In genomic region chr2:36596397-36596796, GRCh38 we compare ENCODE assay signal across 12 cellular contexts. TPM values are rescaled to one million over a fixed set of nuclear protein-coding genes. Genes with fewer than 3 reads are reported as not detected.
DNase-seq lines count a peak whose midpoint lies in the region; ATAC-seq, FAIRE-seq and TF ChIP-seq lines count a peak whose summit lies in the region.
"Had no signal": no experiment of that assay in that cellular context is flagged by ENCODE, and none has a peak within 500 bp of the region (broad histone marks: within the 10 kb centered on the region; RNA-seq: fewer than 3 reads in every experiment).

No MANE protein-coding gene starts in this region.

- ATAC-seq in HepG2 (no peak), right lobe of liver (no peak), K562 (no peak), GM19395 (IDR thresholded peaks at IDR 0.05; ENCODE audit: unreplicated experiment) (no peak)

- no peak overlapping the region for H2AFZ ChIP-seq in HepG2 (ENCODE audit: low read length)
- H2AFZ ChIP-seq in K562 (ENCODE audit: low read depth, low read length) = no peak overlapping the region

- H3K36me3 ChIP-seq in HepG2 (replicated peaks in 1 of 2; ENCODE audit: control insufficient read depth in 1 of 2, insufficient read depth in 2 of 2, low read length in 2 of 2) (no peaks in the 10 kb centered on the region; a peak in 1 of 5 replicates), right lobe of liver (no peaks in the 10 kb centered on the region), K562 (ENCODE audit: control insufficient read depth, insufficient read depth, low read length) (peaks cover 5% of the 10 kb centered on the region; the same call in 2 of the 3 replicates), thyroid gland (no peaks in the 10 kb centered on the region)
- H3K36me3 ChIP-seq: neutrophil had no signal

- TF ChIP-seq RAD21 in HepG2 (CRISPR knock-in tag; IDR thresholded peaks at IDR 0.05) (no peak), K562 (CRISPR knock-in tag; conservative IDR thresholded peaks at IDR 0.05 in 1 of 2, IDR thresholded peaks at IDR 0.05 in 1 of 2) (no peak)

- H3K4me1 ChIP-seq in HepG2 (ENCODE audit: insufficient read depth, low read length) = peaks cover 43% of the 10 kb centered on the region
- peaks cover 0 to 18% (median 2%) of the 10 kb centered on the region in 4 donors for H3K4me1 ChIP-seq in right lobe of liver
- peaks cover 4 to 10% of the 10 kb centered on the region in 2 experiments; a peak in 4 of 5 replicates for H3K4me1 ChIP-seq in K562 (replicated peaks in 1 of 2; ENCODE audit: control insufficient read depth in 2 of 2, insufficient read depth in 2 of 2, low read length in 2 of 2)
- H3K4me1 ChIP-seq in thyroid gland = peaks cover 8 to 9% of the 10 kb centered on the region in 2 donors

- POLR2A ChIA-PET in HepG2 (lab: Yijun Ruan, JAX) = no interaction called here
- POLR2A ChIA-PET in K562 (lab: Yijun Ruan, JAX) = no interaction called here

- CTCF ChIA-PET in HepG2 (lab: Yijun Ruan, JAX; ENCODE audit: low intra/inter-chr PET ratio, low total read pairs) (no interaction called here), K562 (lab: Yijun Ruan, JAX; ENCODE audit: low intra/inter-chr PET ratio) (no interaction called here)

- peaks cover 11% of the 10 kb centered on the region for H3K36me3 Mint-ChIP-seq in mesothelial cell of epicardium

- H3K9ac ChIP-seq in HepG2 (ENCODE audit: insufficient read depth, low read depth, low read length) (peak overlapping the region; percentile 87), K562 (ENCODE audit: insufficient read depth in 1 of 2, low read depth in 2 of 2, low read length in 2 of 2) (peak overlapping the region in 1 of 2 experiments; percentile 95; a peak in 3 of 4 replicates)

- peak overlapping the region; percentile 83 for H3K4me3 Mint-ChIP-seq in mesothelial cell of epicardium

- no peak for TF ChIP-seq POLR2A in HepG2 (IDR thresholded peaks at IDR 0.05; ENCODE audit: insufficient read depth in 1 of 2, low read depth in 2 of 2, low read length in 2 of 2)
- no peak for TF ChIP-seq POLR2A in right lobe of liver (IDR thresholded peaks at IDR 0.05)
- no peak for TF ChIP-seq POLR2A in K562 (conservative IDR thresholded peaks at IDR 0.05)
- no peak for TF ChIP-seq POLR2A in thyroid gland (IDR thresholded peaks at IDR 0.05)

- H3K9me3 ChIP-seq in HepG2 (ENCODE audit: low read length) (no peaks in the 10 kb centered on the region), right lobe of liver (no peaks in the 10 kb centered on the region), K562 (replicated peaks; ENCODE audit: control insufficient read depth, insufficient read depth, low read depth, low read length) (no peaks in the 10 kb centered on the region), thyroid gland (no peaks in the 10 kb centered on the region)
- H3K9me3 ChIP-seq: neutrophil had no signal

- FAIRE-seq in HepG2 (lab: Jason Lieb, UNC) (no peak), K562 (lab: Jason Lieb, UNC) (no peak)

- TF ChIP-seq EP300 in HepG2 (IDR thresholded peaks at IDR 0.05; ENCODE audit: low read depth in 2 of 2, low read length in 2 of 2) (no peak), HepG2 (CRISPR knock-in tag; IDR thresholded peaks at IDR 0.05; ENCODE audit: borderline replicate concordance) (no peak), K562 (IDR thresholded peaks at IDR 0.05; ENCODE audit: low read length) (no peak)

- no peaks in the 10 kb centered on the region for H3K9me3 Mint-ChIP-seq in mesothelial cell of epicardium

- H3K79me2 ChIP-seq in HepG2 (ENCODE audit: insufficient read depth, low read length) (peaks cover 36% of the 10 kb centered on the region), K562 (ENCODE audit: control insufficient read depth, insufficient read depth, low read length) (peaks cover 29% of the 10 kb centered on the region)

- H3K4me3 ChIP-seq in HepG2 (replicated peaks in 1 of 3; ENCODE audit: insufficient read depth in 1 of 3, low read depth in 2 of 3, low read length in 3 of 3) (peak overlapping the region; percentile 78 to 91 (median 88); a peak in 5 of 6 replicates), right lobe of liver (no peak overlapping the region), K562 (peak overlapping the region; percentile 85; the same call in 1 of the 2 replicates), thyroid gland (replicated peaks in 1 of 3) (no peak overlapping the region)

- H3K27ac ChIP-seq in HepG2 (ENCODE audit: extremely low read length, insufficient read depth, low read length) = no peak overlapping the region
- H3K27ac ChIP-seq in right lobe of liver = no peak overlapping the region
- no peak overlapping the region for H3K27ac ChIP-seq in K562 (ENCODE audit: extremely low read depth, low read depth, low read length)
- H3K27ac ChIP-seq in thyroid gland = no peak overlapping the region
- H3K27ac ChIP-seq: neutrophil had no signal

- peak overlapping the region; percentile 83 for H3K4me2 ChIP-seq in HepG2 (ENCODE audit: low read depth, low read length)
- peak overlapping the region; percentile 96 for H3K4me2 ChIP-seq in K562 (ENCODE audit: insufficient read depth, low read length)

- H3K27me3 ChIP-seq in HepG2 (ENCODE audit: control insufficient read depth in 1 of 2, insufficient read depth in 2 of 2, low read length in 2 of 2) (0 out of 5 replicates have a peak, but pooled peaks cover 0 to 2% of the 10 kb centered on the region in 2 experiments), right lobe of liver (no peaks in the 10 kb centered on the region), K562 (ENCODE audit: control insufficient read depth in 2 of 2, insufficient read depth in 2 of 2, low read length in 2 of 2) (no peaks in the 10 kb centered on the region), thyroid gland (no peaks in the 10 kb centered on the region)
- H3K27me3 ChIP-seq: neutrophil had no signal

- TF ChIP-seq CTCF in HepG2 (CRISPR knock-in tag; IDR thresholded peaks at IDR 0.05) (no peak), right lobe of liver (IDR thresholded peaks at IDR 0.05) (no peak), K562 (IDR thresholded peaks at IDR 0.05 in 2 of 3, conservative IDR thresholded peaks at IDR 0.05 in 1 of 3; ENCODE audit: insufficient read depth in 2 of 3, low read depth in 1 of 3, low read length in 3 of 3) (no peak), mesothelial cell of epicardium (IDR thresholded peaks at IDR 0.05; ENCODE audit: unreplicated experiment) (no peak), thyroid gland (IDR thresholded peaks at IDR 0.05) (no peak)

- H4K20me1 ChIP-seq in HepG2 (ENCODE audit: insufficient read depth, low read length) = no peaks in the 10 kb centered on the region
- no peaks in the 10 kb centered on the region for H4K20me1 ChIP-seq in K562 (replicated peaks; ENCODE audit: control insufficient read depth, insufficient read depth, low read length)

- BruUV-seq in HepG2 (replicated peaks; lab: Mats Ljungman, UMichigan) = no TSS peak
- no TSS peak for BruUV-seq in K562 (replicated peaks; lab: Mats Ljungman, UMichigan)

- in situ Hi-C loops in HepG2 (cut with HindIII; ENCODE audit: extremely low pct_ligation_motif_present, low pct_unique_long_range_greater_than_20kb) = loop anchor here (5.0 kb wide), 1 partner anchor 66 kb away; no protein-coding TSS in a partner anchor
- in situ Hi-C loops in K562 (cut with MboI) = no loop called here

- WGBS in HepG2 (ENCODE audit: low lambda C conversion rate) = over 99% methylated on average over 12 of the region's 12 CpGs
- WGBS in right lobe of liver (ENCODE audit: insufficient coverage, low coverage, low lambda C conversion rate, missing lambda C conversion rate) = 98% methylated on average over 11 of the region's 12 CpGs
- 94% methylated on average over 12 of the region's 12 CpGs for WGBS in K562 (ENCODE audit: insufficient coverage, low coverage, missing lambda C conversion rate)
- 97 to 99% methylated on average over 12 of the region's 12 CpGs for WGBS in thyroid gland, 2 donors

- DNase-seq in HepG2 (ENCODE audit: low spot score) = no peak
- DNase-seq in right lobe of liver = no peak
- no peak for DNase-seq in K562 (ENCODE audit: extremely low read depth in 1 of 4, low spot score in 3 of 4)
- DNase-seq in mesothelial cell of epicardium (ENCODE audit: low spot score in 2 of 2, unreplicated experiment in 2 of 2) = no peak
- DNase-seq in middle frontal gyrus (ENCODE audit: extremely low spot score, low spot score) = no peak
- DNase-seq in DMS153 treated with DMSO at 0.1 percent for 48 hours (lab: John Stamatoyannopoulos, UW; ENCODE audit: unreplicated experiment) = no peak
- no peak for DNase-seq in thyroid gland
- DNase-seq: DMS153, NCI-H1048, RPMI8226 had no signal

- H3K27ac Mint-ChIP-seq in mesothelial cell of epicardium = peak overlapping the region; percentile 93

- intact Hi-C loops in HepG2 (cut with micrococcal nuclease; ENCODE audit: unreplicated experiment) = loop anchor here (2.0 kb wide), 1 partner anchor 68 kb away; no protein-coding TSS in a partner anchor
- intact Hi-C loops in right lobe of liver (cut with DNase I) = no loop called here
- intact Hi-C loops in K562 (cut with micrococcal nuclease) = no loop called here
- intact Hi-C loops in thyroid gland (cut with DNase I) = no loop called here

- H3K4me1 Mint-ChIP-seq in mesothelial cell of epicardium = peaks cover 37% of the 10 kb centered on the region

- no peaks in the 10 kb centered on the region for H3K27me3 Mint-ChIP-seq in mesothelial cell of epicardium (ENCODE audit: low read depth)

- no peaks in the 10 kb centered on the region for H3K9me1 ChIP-seq in K562 (ENCODE audit: control insufficient read depth, insufficient read depth, low read length)

RNA-seq across cellular contexts. Expression of gene FEZ2, which starts 1.6 kb away (rescaled TPM):
- total RNA-seq in HepG2 (2016; rRNA removed; fragmentation: Illumina TruSeq; extraction: Trizol) (59.1 and 59.3 TPM in 2 replicates), right lobe of liver (10 to 100 TPM; 11.1 to 22.2 (median 18.7) TPM), K562 (2014; rRNA removed) (19.7 and 20.0 TPM in 2 replicates), K562 (2014; rRNA removed; fragmentation: Illumina TruSeq; extraction: Trizol) (28.8 and 42.9 TPM in 2 replicates), K562 (2015; rRNA removed; fragmentation: Illumina TruSeq; extraction: Trizol) (28.3 and 28.7 TPM in 2 replicates), K562 (2021) (19.2 and 20.1 TPM in 2 replicates), mesothelial cell of epicardium (60.4 to 64.6 TPM (median 64.5 TPM) in 3 replicates), thyroid gland (10 to 100 TPM; 34.3 to 51.6 (median 44.5) TPM)
- 8.4 and 12.9 TPM in 2 replicates for total RNA-seq in HepG2 (2016; cell fraction: cytosol; rRNA removed; fragmentation: Illumina TruSeq; extraction: Trizol; ENCODE audit: low read depth)
- total RNA-seq in HepG2 (2016; cell fraction: insoluble cytoplasmic fraction; rRNA removed; fragmentation: Illumina TruSeq; extraction: Trizol) = 54.2 and 72.2 TPM in 2 replicates
- total RNA-seq in HepG2 (2016; cell fraction: membrane; rRNA removed; fragmentation: Illumina TruSeq; extraction: Trizol) = 24.4 TPM in 2 replicates
- 58.1 and 65.8 TPM in 2 replicates for total RNA-seq in HepG2 (2016; cell fraction: nucleus; rRNA removed; fragmentation: Illumina TruSeq; extraction: Trizol)
- polyA plus RNA-seq in HepG2 (2011; rRNA removed) (30.0 and 42.5 TPM in 2 replicates), K562 (2011; rRNA removed) (29.7 and 35.5 TPM in 2 replicates), K562 (2014; fragmentation: Illumina TruSeq; extraction: Trizol) (20.9 and 23.8 TPM in 2 replicates), K562 (2014; fragmentation: Nextera tagmentation; extraction: Ambion mirVana) (10 to 100 TPM in 1 of 2 experiments, 1 to 10 TPM in 1; 9.9 to 10.8 TPM), K562 (2014; rRNA removed) (16.6 and 17.3 TPM in 2 replicates)
- 14.6 and 23.9 TPM in 2 replicates for polyA plus RNA-seq in HepG2 (2011; cell fraction: cytosol; rRNA removed)
- 18.9 and 26.2 TPM in 2 replicates for polyA plus RNA-seq in HepG2 (2011; cell fraction: nucleus; rRNA removed)
- 37.5 and 58.9 TPM in 2 replicates for polyA plus RNA-seq in HepG2 (2012)
- 8.4 and 9.6 TPM in 2 replicates for polyA plus RNA-seq in HepG2 (2016; cell fraction: cytosol; fragmentation: Illumina TruSeq; extraction: Trizol; ENCODE audit: low read depth)
- 57.2 and 67.4 TPM in 2 replicates for polyA plus RNA-seq in HepG2 (2016; cell fraction: insoluble cytoplasmic fraction; fragmentation: Illumina TruSeq; extraction: Trizol; ENCODE audit: low read depth)
- polyA plus RNA-seq in HepG2 (2016; cell fraction: membrane; fragmentation: Illumina TruSeq; extraction: Trizol; ENCODE audit: low read depth) = 16.7 and 18.6 TPM in 2 replicates
- polyA plus RNA-seq in HepG2 (2016; cell fraction: nucleus; fragmentation: Illumina TruSeq; extraction: Trizol; ENCODE audit: insufficient read depth, low read depth) = 44.6 and 44.8 TPM in 2 replicates
- 3.2 and 8.2 TPM in 2 replicates for polyA minus RNA-seq in HepG2 (2011; rRNA and poly(A)+ RNA removed; ENCODE audit: low replicate concordance)
- polyA minus RNA-seq in HepG2 (2011; cell fraction: cytosol; rRNA and poly(A)+ RNA removed) = 18.1 and 22.6 TPM in 2 replicates
- 116 and 120 TPM in 2 replicates for polyA minus RNA-seq in HepG2 (2011; cell fraction: nucleus; rRNA and poly(A)+ RNA removed)
- 20.5 and 72.9 TPM in 2 replicates for total RNA-seq in K562 (2011; cell fraction: chromatin; rRNA removed; ENCODE audit: low replicate concordance)
- total RNA-seq in K562 (2011; cell fraction: nucleolus; rRNA removed) = 7.5 and 10.5 TPM in 2 replicates
- total RNA-seq in K562 (2011; cell fraction: nucleoplasm; rRNA removed) = 30.0 and 48.2 TPM in 2 replicates
- polyA plus RNA-seq in K562 (2011; cell fraction: cytosol; rRNA removed) = 5.4 and 14.7 TPM in 2 replicates
- 11.1 and 17.5 TPM in 2 replicates for polyA plus RNA-seq in K562 (2011; cell fraction: nucleus; rRNA removed)
- 18.8 and 23.4 TPM in 2 replicates for polyA plus RNA-seq in K562 (2012)
- polyA minus RNA-seq in K562 (2011; rRNA and poly(A)+ RNA removed) = 40.5 and 45.0 TPM in 2 replicates
- 7.8 and 15.2 TPM in 2 replicates for polyA minus RNA-seq in K562 (2011; cell fraction: cytosol; rRNA and poly(A)+ RNA removed)
- 21.0 and 39.5 TPM in 2 replicates for polyA minus RNA-seq in K562 (2011; cell fraction: nucleus; rRNA and poly(A)+ RNA removed)

Comparison
In these comparisons a context has a peak if more than half of its experiments do, and no peak if none do; other contexts are left out.
1. H3K4me3 ChIP-seq: peak in HepG2 (3 of 3) and K562 (single experiment); none in right lobe of liver (0 of 3) and thyroid gland (0 of 3).